In genomic region chr12:24476310-24476709, GRCh38 we compare ENCODE assay signal across 2 cellular contexts.
TF ChIP-seq lines count a peak whose summit lies in the region.

No MANE protein-coding gene starts in this region.

TF ChIP-seq in A549, 52 proteins besides CTCF, POLR2A, EP300 and RAD21 (continued from another document):
- TF ChIP-seq PBX3 (IDR thresholded peaks at IDR 0.05) (no peak), MAX (IDR thresholded peaks at IDR 0.05) (no peak), HES2 (IDR thresholded peaks at IDR 0.05) (no peak), POLR2AphosphoS2 (conservative IDR thresholded peaks at IDR 0.05; ENCODE audit: low read length) (no peak), SREBF2 (IDR thresholded peaks at IDR 0.05) (no peak), HOXB5 (CRISPR knock-in tag; IDR thresholded peaks at IDR 0.05) (no peak), BCL3 (IDR thresholded peaks at IDR 0.05) (no peak), SMC3 (IDR thresholded peaks at IDR 0.05) (no peak), MYC (IDR thresholded peaks at IDR 0.05; ENCODE audit: borderline replicate concordance, low read length) (no peak)

TF ChIP-seq in liver, 16 proteins besides CTCF, POLR2A, EP300 and RAD21 (continued from another document):
- TF ChIP-seq REST (IDR thresholded peaks at IDR 0.05) (peak; percentile 52), YY1 (IDR thresholded peaks at IDR 0.05) (peak; percentile 89), MAX (IDR thresholded peaks at IDR 0.05) (no peak), HNF4G (IDR thresholded peaks at IDR 0.05) (no peak), ATF3 (IDR thresholded peaks at IDR 0.05) (no peak), ZBTB33 (IDR thresholded peaks at IDR 0.05) (no peak), GABPA (IDR thresholded peaks at IDR 0.05 in 1 of 2, conservative IDR thresholded peaks at IDR 0.05 in 1 of 2) (no peak), FOXA2 (IDR thresholded peaks at IDR 0.05) (no peak), RXRA (IDR thresholded peaks at IDR 0.05) (peak; percentile 83 to 89), JUND (IDR thresholded peaks at IDR 0.05) (no peak)
